In the genomic region with DNA sequence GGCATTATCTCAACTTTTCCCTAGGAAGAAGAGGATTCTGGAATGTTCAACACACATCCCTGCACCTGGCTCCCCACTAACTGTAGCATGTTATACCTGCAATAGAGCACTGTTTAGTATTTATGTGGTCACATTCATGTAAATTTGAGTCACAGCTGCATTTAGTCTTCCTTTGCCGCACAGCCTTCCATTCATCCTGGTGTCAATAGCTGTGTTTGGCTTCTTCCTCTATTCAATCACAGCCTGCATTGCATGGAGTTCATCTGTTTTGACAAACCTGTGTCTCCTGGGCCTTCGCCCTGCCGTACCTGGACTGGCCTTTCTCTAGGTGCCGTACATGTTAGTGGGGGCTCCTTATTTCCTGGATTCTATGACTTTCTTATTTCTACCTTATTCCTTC, we compare ENCODE assay signal across 25 cellular contexts. TPM values are rescaled to one million over a fixed set of nuclear protein-coding genes. Genes with fewer than 3 reads are reported as not detected.
"Had no signal": no experiment of that assay in that cellular context is flagged by ENCODE, and none has a peak within 500 bp of the region (broad histone marks: within the 10 kb centered on the region; RNA-seq: fewer than 3 reads in every experiment).

No MANE protein-coding gene starts in this region.

- DNase-seq: activated CD4-positive, CD25-positive, alpha-beta regulatory T cell treated with anti-CD3 and anti-CD28 coated beads, Interleukin-2, amount 50 U/mL, for 72 hours; activated CD8-positive, alpha-beta memory T cell treated with anti-CD3 and anti-CD28 coated beads, Interleukin-2, amount 10 ng/mL, durations not matched to agents 7 days and 5 days; activated effector memory CD4-positive, alpha-beta T cell treated with Interleukin-2 at 50 U/mL for 16 hours; activated T-cell treated with anti-CD3 and anti-CD28 coated beads for 4 hours; anterior cingulate cortex; body of pancreas; head of caudate nucleus; hypothalamus; left ventricle myocardium superior; mammary epithelial cell; pancreas; psoas muscle; spleen; stimulated activated CD4-positive, alpha-beta T cell treated with anti-CD3 and anti-CD28 coated beads, Interleukin-4, amount 100 ng/mL, for 1 hour; stimulated activated naive CD4-positive, alpha-beta T cell treated with Interleukin-2 at 50 U/mL for 16 hours; substantia nigra; thyroid gland; upper lobe of right lung; WERI-Rb-1 had no signal

- H3K9me3 ChIP-seq: body of pancreas, gastroesophageal sphincter, pancreas, psoas muscle, right atrium auricular region, spleen, thyroid gland, upper lobe of right lung had no signal

- H3K4me3 Mint-ChIP-seq: activated CD8-positive, alpha-beta memory T cell treated with anti-CD3 and anti-CD28 coated beads, Interleukin-2, amount 10 ng/mL, durations not matched to agents 7 days and 5 days; activated naive CD4-positive, alpha-beta T cell treated with anti-CD3 and anti-CD28 coated beads, Interleukin-2, amount 50 U/mL, for 24 hours; mesothelial cell of epicardium had no signal

- H3K27me3 Mint-ChIP-seq: activated CD8-positive, alpha-beta memory T cell treated with anti-CD3 and anti-CD28 coated beads, Interleukin-2, amount 10 ng/mL, durations not matched to agents 7 days and 5 days; activated naive CD4-positive, alpha-beta T cell treated with anti-CD3 and anti-CD28 coated beads, Interleukin-2, amount 50 U/mL, for 24 hours had no signal

- ATAC-seq: activated CD8-positive, alpha-beta memory T cell treated with anti-CD3 and anti-CD28 coated beads, Interleukin-2, amount 10 ng/mL, durations not matched to agents 7 days and 5 days; body of pancreas; gastroesophageal sphincter; left ventricle myocardium superior; pancreas; psoas muscle; SK-N-SH treated with all-trans-retinoic acid at 6 μM for 48 hours; upper lobe of right lung had no signal

- H3K27ac Mint-ChIP-seq: activated CD8-positive, alpha-beta memory T cell treated with anti-CD3 and anti-CD28 coated beads, Interleukin-2, amount 10 ng/mL, durations not matched to agents 7 days and 5 days; activated naive CD4-positive, alpha-beta T cell treated with anti-CD3 and anti-CD28 coated beads, Interleukin-2, amount 50 U/mL, for 24 hours; mesothelial cell of epicardium; nephron had no signal

- H3K9me3 Mint-ChIP-seq: activated naive CD4-positive, alpha-beta T cell treated with anti-CD3 and anti-CD28 coated beads, Interleukin-2, amount 50 U/mL, for 24 hours; mesothelial cell of epicardium; nephron had no signal

RNA-seq across cellular contexts. Expression of a gene that starts 28.1 kb away (rescaled TPM):
- total RNA-seq: body of pancreas had no signal
